Comparison of ENCODE assay signal across 8 cellular contexts in genomic region chr13:99432637-99433542, GRCh38.
DNase-seq lines count a peak whose midpoint lies in the region; ATAC-seq and TF ChIP-seq lines count a peak whose summit lies in the region.

No MANE protein-coding gene starts in this region.

- intact Hi-C loops in HCT116 (cut with micrococcal nuclease): no loop called here
- intact Hi-C loops in natural killer cell (cut with micrococcal nuclease): loop anchor here (2.0 to 5.0 kb wide), 4 partner anchors 216 to 386 kb away; partner anchors contain the start of gene UBAC2

- CTCF ChIA-PET in HCT116 (lab: Charles Lee): interaction anchor here (1.0 to 7.9 kb wide), 2 partner anchors 163 to 167 kb away, joined by 3 to 90 read pairs; no protein-coding TSS in a partner anchor

- TF ChIP-seq POLR2A in HCT116 (IDR thresholded peaks at IDR 0.05; ENCODE audit: borderline replicate concordance, extremely low read depth, insufficient read depth, insufficient read length): no peak
- no peak for TF ChIP-seq POLR2A in NB4 (IDR thresholded peaks at IDR 0.05; ENCODE audit: extremely low read depth, insufficient read length)

- no peak overlapping the region for H3K27ac ChIP-seq in HCT116 (ENCODE audit: low read depth, low read length)

- H3K9ac ChIP-seq in HCT116 (ENCODE audit: low read length): peak overlapping the region; percentile 52

- RAD21 ChIA-PET in HCT116 (lab: Charles Lee; ENCODE audit: low non-redundant PET in 1 of 2, low total read pairs in 2 of 2, uncharacterized antibody in 2 of 2, unreplicated experiment in 2 of 2): interaction anchor here in 1 of 2 experiments (0.6 kb wide), 1 partner anchor 85 kb away, joined by 4 read pairs; no protein-coding TSS in a partner anchor

- H3K27me3 Mint-ChIP-seq in endothelial cell (ENCODE audit: unreplicated experiment) (peaks cover 6% of the 10 kb centered on the region), natural killer cell (ENCODE audit: low read depth in 2 of 2) (peaks cover 11 to 12% of the 10 kb centered on the region in 2 donors)

- H3K9me3 Mint-ChIP-seq in endothelial cell (ENCODE audit: unreplicated experiment) (no peaks in the 10 kb centered on the region), natural killer cell (peaks cover 2 to 3% of the 10 kb centered on the region in 2 donors)

- H2AFZ ChIP-seq in HCT116 (ENCODE audit: low read depth, low read length, poor library complexity, severe bottlenecking): peak overlapping the region; percentile 47

- no peaks in the 10 kb centered on the region for H3K79me2 ChIP-seq in HCT116 (ENCODE audit: insufficient read depth, low read length)

- TF ChIP-seq RAD21 in HCT116 (IDR thresholded peaks at IDR 0.05; ENCODE audit: low read depth): no peak

- BruUV-seq in HCT116 (replicated peaks; lab: Mats Ljungman, UMichigan): no TSS peak

- H3K36me3 Mint-ChIP-seq in endothelial cell (ENCODE audit: low read depth, unreplicated experiment): no peaks in the 10 kb centered on the region
- H3K36me3 Mint-ChIP-seq in natural killer cell: no peaks in the 10 kb centered on the region

- POLR2A ChIA-PET in HCT116 (lab: Charles Lee): no interaction called here

- DNase-seq in GM06990 (ENCODE audit: extremely low read depth, insufficient read length) (peak; percentile 89), HCT116 (ENCODE audit: low read depth, low spot score) (peak; percentile 36), NB4 (ENCODE audit: low read depth) (peak; percentile 77), endothelial cell (ENCODE audit: low spot score) (peak; percentile 50), natural killer cell (peak; percentile 81), NCI-H1694 treated with DMSO at 0.1 percent for 48 hours (lab: John Stamatoyannopoulos, UW) (no peak)
- peak in 2 of 3 experiments; percentile 81 to 92 for DNase-seq in activated CD8-positive, alpha-beta memory T cell treated with anti-CD3 and anti-CD28 coated beads for 48 hours (ENCODE audit: low read depth in 2 of 3, low spot score in 2 of 3)
- DNase-seq in stimulated activated naive CD4-positive, alpha-beta T cell (lab: John Stamatoyannopoulos, UW): peak; percentile 58 to 88 (median 68)

- H3K27me3 ChIP-seq in GM06990 (replicated peaks; ENCODE audit: control insufficient read depth, insufficient read depth, low read length): no peaks in the 10 kb centered on the region
- no peaks in the 10 kb centered on the region for H3K27me3 ChIP-seq in HCT116 (ENCODE audit: insufficient read depth, low read length)

- no peaks in the 10 kb centered on the region for H4K20me1 ChIP-seq in HCT116 (ENCODE audit: insufficient read depth)

- H3K4me3 ChIP-seq in GM06990 (replicated peaks; ENCODE audit: low read depth, low read length): peak overlapping the region; percentile 19
- H3K4me3 ChIP-seq in HCT116 (replicated peaks in 1 of 2; ENCODE audit: low read depth in 1 of 2, low read length in 2 of 2): peak overlapping the region; percentile 36 to 53
- no peak overlapping the region for H3K4me3 ChIP-seq in NB4 (ENCODE audit: low read depth, low read length)

- ATAC-seq in HCT116 (peak; percentile 64), natural killer cell (peak; percentile 55 to 77 (median 70))

- TF ChIP-seq CTCF in GM06990 (IDR thresholded peaks at IDR 0.05; ENCODE audit: insufficient read depth, low read length, poor library complexity, severe bottlenecking) (no peak), HCT116 (IDR thresholded peaks at IDR 0.05 in 2 of 3, conservative IDR thresholded peaks at IDR 0.05 in 1 of 3; ENCODE audit: borderline replicate concordance in 1 of 3, insufficient read depth in 1 of 3, low read depth in 2 of 3, low read length in 2 of 3) (no peak), NB4 (IDR thresholded peaks at IDR 0.05; ENCODE audit: low read depth, low read length) (no peak), endothelial cell (IDR thresholded peaks at IDR 0.05; ENCODE audit: unreplicated experiment) (no peak), natural killer cell (IDR thresholded peaks at IDR 0.05) (no peak)

- H3K36me3 ChIP-seq in GM06990 (ENCODE audit: control insufficient read depth, insufficient read depth, low read length): no peaks in the 10 kb centered on the region
- no peaks in the 10 kb centered on the region for H3K36me3 ChIP-seq in HCT116 (ENCODE audit: control insufficient read depth in 1 of 2, insufficient read depth in 2 of 2, low read length in 2 of 2)

- H3K9me3 ChIP-seq in HCT116 (ENCODE audit: control insufficient read depth in 1 of 2, insufficient read depth in 1 of 2, low read depth in 1 of 2, low read length in 2 of 2): no peaks in the 10 kb centered on the region

- no peaks in the 10 kb centered on the region for H3K9me2 ChIP-seq in HCT116 (ENCODE audit: insufficient read depth)

- peak overlapping the region; percentile 48 for H3K27ac Mint-ChIP-seq in endothelial cell (ENCODE audit: unreplicated experiment)
- peak overlapping the region; percentile 91 to 95 for H3K27ac Mint-ChIP-seq in natural killer cell

- H3K4me1 Mint-ChIP-seq in endothelial cell (ENCODE audit: unreplicated experiment) (peaks cover 21% of the 10 kb centered on the region), natural killer cell (peaks cover 40 to 54% of the 10 kb centered on the region in 2 donors)

- H3K4me3 Mint-ChIP-seq in endothelial cell (ENCODE audit: unreplicated experiment) (no peak overlapping the region), natural killer cell (peak overlapping the region; percentile 79)

- H3K4me2 ChIP-seq in HCT116 (ENCODE audit: low read length): peak overlapping the region; percentile 85

- H3K4me1 ChIP-seq in HCT116 (ENCODE audit: control insufficient read depth in 1 of 2, insufficient read depth in 2 of 2, low read length in 2 of 2): peaks cover 6 to 44% of the 10 kb centered on the region in 2 experiments; a peak in 3 of 4 replicates

TF ChIP-seq in HCT116, 20 proteins besides CTCF, POLR2A, EP300 and RAD21:
- TF ChIP-seq, protein P1, sequence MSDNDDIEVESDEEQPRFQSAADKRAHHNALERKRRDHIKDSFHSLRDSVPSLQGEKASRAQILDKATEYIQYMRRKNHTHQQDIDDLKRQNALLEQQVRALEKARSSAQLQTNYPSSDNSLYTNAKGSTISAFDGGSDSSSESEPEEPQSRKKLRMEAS (IDR thresholded peaks at IDR 0.05): peak; percentile 35; the same call in 1 of the 2 replicates
- peak; percentile 70 for TF ChIP-seq FOSL1 (IDR thresholded peaks at IDR 0.05; ENCODE audit: low read depth)
- no peak for TF ChIP-seq ZNF274 (IDR thresholded peaks at IDR 0.05; ENCODE audit: low read depth, low read length)
- no peak for TF ChIP-seq SIN3A (IDR thresholded peaks at IDR 0.05; ENCODE audit: low read depth)
- no peak for TF ChIP-seq ZFX (IDR thresholded peaks at IDR 0.05)
- no peak for TF ChIP-seq TCF7L2 (IDR thresholded peaks at IDR 0.05; ENCODE audit: borderline replicate concordance, extremely low read depth, insufficient read depth, insufficient read length)
- peak; percentile 72 for TF ChIP-seq CBX3 (IDR thresholded peaks at IDR 0.05; ENCODE audit: low read depth)
- TF ChIP-seq JUND (IDR thresholded peaks at IDR 0.05): peak; percentile 63
- peak; percentile 17 for TF ChIP-seq ZBTB33 (IDR thresholded peaks at IDR 0.05; ENCODE audit: extremely low read depth, insufficient replicate concordance, low read length)
- no peak for TF ChIP-seq ELF1 (IDR thresholded peaks at IDR 0.05; ENCODE audit: borderline replicate concordance, low read depth)
- no peak for TF ChIP-seq EZH2 (IDR thresholded peaks at IDR 0.05)
